ENCODE assay signal across 27 cellular contexts in genomic region chr11:7532395-7532794, GRCh38. TPM values are rescaled to one million over a fixed set of nuclear protein-coding genes. Genes with fewer than 3 reads are reported as not detected.
DNase-seq lines count a peak whose midpoint lies in the region; ATAC-seq, FAIRE-seq and TF ChIP-seq lines count a peak whose summit lies in the region.
"Had no signal": no experiment of that assay in that cellular context is flagged by ENCODE, and none has a peak within 500 bp of the region (broad histone marks: within the 10 kb centered on the region; RNA-seq: fewer than 3 reads in every experiment).

No MANE protein-coding gene starts in this region.

- DNase-seq in GM12891 (ENCODE audit: insufficient read length, low spot score) (no peak), coronary artery (ENCODE audit: low spot score) (peak; percentile 62), right lobe of liver (no peak), suprapubic skin (ENCODE audit: low spot score in 2 of 2) (no peak), H9 (no peak), NCI-H1105 (lab: John Stamatoyannopoulos, UW) (no peak), trophoblast cell (no peak)
- DNase-seq: CD4-positive, alpha-beta memory T cell; COR-L47; HFFc6; MM.1S; NCI-H1417; NCI-H1694; NCI-H69; PC-3; SJCRH30 had no signal

- no peak overlapping the region for H3K4me3 Mint-ChIP-seq in H9
- H3K4me3 Mint-ChIP-seq: CD4-positive, alpha-beta memory T cell; GM23338; HFFc6; IgD-negative memory B cell had no signal

- no peak overlapping the region for H3K56ac ChIP-seq in H9 (ENCODE audit: insufficient read length, low read depth, low read length)

- no peaks in the 10 kb centered on the region for H3K9me3 ChIP-seq in right lobe of liver
- H3K9me3 ChIP-seq in suprapubic skin = no peaks in the 10 kb centered on the region
- H3K9me3 ChIP-seq in H9 (ENCODE audit: control insufficient read depth, low read depth, low read length) = no peaks in the 10 kb centered on the region
- H3K9me3 ChIP-seq in trophoblast cell (ENCODE audit: insufficient read depth, low read depth, low read length) = no peaks in the 10 kb centered on the region
- H3K9me3 ChIP-seq: BLaER1 treated with 17β-estradiol and CSF1 and Interleukin-3, amounts not matched to agents 10 nM and 100 nM; HAP-1; SJCRH30 had no signal

- no peaks in the 10 kb centered on the region for H3K36me3 ChIP-seq in right lobe of liver
- no peaks in the 10 kb centered on the region for H3K36me3 ChIP-seq in suprapubic skin
- H3K36me3 ChIP-seq in trophoblast cell (ENCODE audit: control insufficient read depth in 1 of 2, insufficient read depth in 2 of 2, low read length in 2 of 2) = no peaks in the 10 kb centered on the region
- H3K36me3 ChIP-seq: HAP-1, SJCRH30 had no signal

- H3K23me2 ChIP-seq in H9 (ENCODE audit: insufficient read length, low read depth, low read length, poor library complexity, severe bottlenecking) = no peaks in the 10 kb centered on the region

- no peak overlapping the region for H3K27ac Mint-ChIP-seq in H9
- H3K27ac Mint-ChIP-seq: GM23338, HFFc6 had no signal

- FAIRE-seq in GM12891 (lab: Jason Lieb, UNC) = peak; percentile 65
- FAIRE-seq: A204.1, G401.6 had no signal

- H2AK5ac ChIP-seq in H9 (ENCODE audit: insufficient read length, low read length) (no peak overlapping the region), trophoblast cell (ENCODE audit: low read length) (no peak overlapping the region)

- H3K4me1 ChIP-seq in right lobe of liver (peaks cover 0 to 40% (median 15%) of the 10 kb centered on the region in 4 donors), suprapubic skin (peaks cover 33% of the 10 kb centered on the region), H9 (ENCODE audit: insufficient read depth, low read length) (no peaks in the 10 kb centered on the region), trophoblast cell (ENCODE audit: control insufficient read depth in 1 of 2, insufficient read depth in 2 of 2, low read length in 2 of 2) (peaks cover 0 to 5% of the 10 kb centered on the region in 2 experiments)
- H3K4me1 ChIP-seq: HAP-1, SJCRH30 had no signal

- TF ChIP-seq EP300 in suprapubic skin (IDR thresholded peaks at IDR 0.05) = no peak

- TF ChIP-seq POLR2A in GM12891 (IDR thresholded peaks at IDR 0.05; ENCODE audit: low read depth, low read length) (no peak), right lobe of liver (IDR thresholded peaks at IDR 0.05) (no peak), suprapubic skin (IDR thresholded peaks at IDR 0.05) (no peak)

- H3K4me2 ChIP-seq in H9 (ENCODE audit: insufficient read depth, insufficient read length, low read length) = no peak overlapping the region
- no peak overlapping the region for H3K4me2 ChIP-seq in trophoblast cell (ENCODE audit: low read length)
- H3K4me2 ChIP-seq: GM23338, KMS-11 had no signal

- H2BK12ac ChIP-seq in H9 (ENCODE audit: insufficient read length, low read depth, low read length) = no peak overlapping the region
- H2BK12ac ChIP-seq in trophoblast cell (ENCODE audit: low read length) = no peak overlapping the region

- H2AFZ ChIP-seq in H9 (ENCODE audit: low read length) = no peak overlapping the region
- no peak overlapping the region for H2AFZ ChIP-seq in trophoblast cell (ENCODE audit: insufficient read depth, low read length, poor library complexity)
- H2AFZ ChIP-seq: GM23338 had no signal

- H3K4me3 ChIP-seq in coronary artery = no peak overlapping the region
- H3K4me3 ChIP-seq in right lobe of liver = no peak overlapping the region
- no peak overlapping the region for H3K4me3 ChIP-seq in suprapubic skin
- H3K4me3 ChIP-seq in trophoblast cell (ENCODE audit: low read depth, low read length) = no peak overlapping the region
- H3K4me3 ChIP-seq: BLaER1 treated with 17β-estradiol and CSF1 and Interleukin-3, amounts not matched to agents 10 nM and 100 nM; GM23338; HAP-1; SJCRH30 had no signal

- H2BK20ac ChIP-seq in H9 (ENCODE audit: low read depth, low read length, poor library complexity, severe bottlenecking) = no peak overlapping the region

- TF ChIP-seq CTCF in coronary artery (IDR thresholded peaks at IDR 0.05) (no peak), right lobe of liver (IDR thresholded peaks at IDR 0.05) (no peak), suprapubic skin (IDR thresholded peaks at IDR 0.05) (no peak), H9 (conservative IDR thresholded peaks at IDR 0.05) (no peak)

- H2BK5ac ChIP-seq in H9 (ENCODE audit: insufficient read length, low read length) = no peak overlapping the region
- no peak overlapping the region for H2BK5ac ChIP-seq in trophoblast cell (ENCODE audit: low read depth, low read length, poor library complexity)

- H4K91ac ChIP-seq in H9 (ENCODE audit: insufficient read length, low read depth, low read length) = no peak overlapping the region
- H4K91ac ChIP-seq in trophoblast cell (ENCODE audit: low read depth, low read length) = no peak overlapping the region

- H4K8ac ChIP-seq in H9 (replicated peaks; ENCODE audit: insufficient read length, low read depth, low read length) (no peak overlapping the region), trophoblast cell (ENCODE audit: low read depth, low read length) (no peak overlapping the region)

- no peak overlapping the region for H3K23ac ChIP-seq in H9 (ENCODE audit: insufficient read length, low read depth, low read length)
- no peak overlapping the region for H3K23ac ChIP-seq in trophoblast cell (ENCODE audit: low read length)

- H3K27ac ChIP-seq in coronary artery = peak overlapping the region in 1 of 2 donors; percentile 1
- H3K27ac ChIP-seq in right lobe of liver = peak overlapping the region in 2 of 3 donors; percentile 7 to 22
- H3K27ac ChIP-seq in suprapubic skin = peak overlapping the region; percentile 48
- H3K27ac ChIP-seq in H9 (ENCODE audit: insufficient read length, low read depth, low read length) = no peak overlapping the region
- no peak overlapping the region for H3K27ac ChIP-seq in trophoblast cell (ENCODE audit: low read depth, low read length)
- H3K27ac ChIP-seq: BLaER1 treated with 17β-estradiol and CSF1 and Interleukin-3, amounts not matched to agents 10 nM and 100 nM; KMS-11; SJCRH30 had no signal

- no peak overlapping the region for H4K5ac ChIP-seq in H9 (ENCODE audit: insufficient read length, low read depth, low read length)

- WGBS in right lobe of liver (ENCODE audit: insufficient coverage, low coverage, low lambda C conversion rate, missing lambda C conversion rate) = 100% methylated on average over 1 of the region's 5 CpGs
- WGBS in suprapubic skin = 74% methylated on average over 5 of the region's 5 CpGs
- WGBS in H9 (ENCODE audit: extremely low coverage, insufficient read length, low lambda C conversion rate) = no CpG with 5 or more reads among the region's 5 CpGs
- no CpG with 5 or more reads among the region's 5 CpGs for WGBS in trophoblast cell (ENCODE audit: extremely low coverage, insufficient coverage, insufficient read length)

- H4K12ac ChIP-seq in trophoblast cell (ENCODE audit: low read depth, low read length) = no peak overlapping the region

- no peaks in the 10 kb centered on the region for H4K20me1 ChIP-seq in H9 (ENCODE audit: control insufficient read depth, insufficient read depth, insufficient read length)

- H3K79me2 ChIP-seq in H9 (ENCODE audit: insufficient read depth, low read length) (no peaks in the 10 kb centered on the region), trophoblast cell (ENCODE audit: control insufficient read depth, insufficient read depth, low read length, poor library complexity) (no peaks in the 10 kb centered on the region)

- peak; percentile 19 to 66 (median 45) for ATAC-seq in right lobe of liver
- ATAC-seq: GM23338, PC-3, Right ventricle myocardium inferior, SK-N-SH treated with all-trans-retinoic acid at 6 μM for 48 hours had no signal

- H3K9ac ChIP-seq in H9 (ENCODE audit: extremely low read depth, insufficient read length, low read length) = no peak overlapping the region
- H3K9ac ChIP-seq in trophoblast cell (ENCODE audit: low read length) = no peak overlapping the region
- H3K9ac ChIP-seq: BLaER1 treated with 17β-estradiol and CSF1 and Interleukin-3, amounts not matched to agents 10 nM and 100 nM; KMS-11 had no signal

- H3K27me3 ChIP-seq in right lobe of liver (no peaks in the 10 kb centered on the region), suprapubic skin (no peaks in the 10 kb centered on the region), H9 (ENCODE audit: insufficient read depth, low read length) (no peaks in the 10 kb centered on the region), trophoblast cell (ENCODE audit: insufficient read depth, low read length) (no peaks in the 10 kb centered on the region)
- H3K27me3 ChIP-seq: BLaER1 treated with 17β-estradiol and CSF1 and Interleukin-3, amounts not matched to agents 10 nM and 100 nM; SJCRH30 had no signal

- no peak overlapping the region for H2BK15ac ChIP-seq in H9 (ENCODE audit: low read depth, low read length)

- H3K18ac ChIP-seq in H9 (ENCODE audit: insufficient read length, low read depth, low read length) (no peak overlapping the region), trophoblast cell (ENCODE audit: low read length) (no peak overlapping the region)

- H3K4ac ChIP-seq in H9 (ENCODE audit: low read depth, low read length) (no peak overlapping the region), trophoblast cell (ENCODE audit: low read depth, low read length) (no peak overlapping the region)

- H3K79me1 ChIP-seq in H9 (ENCODE audit: insufficient read depth, low read depth, low read length, poor library complexity, severe bottlenecking) = no peaks in the 10 kb centered on the region
- H3K79me1 ChIP-seq in trophoblast cell (ENCODE audit: low read length) = no peaks in the 10 kb centered on the region

- no peaks in the 10 kb centered on the region; the same call in 1 of the 2 replicates for H3K27me3 Mint-ChIP-seq in H9 (ENCODE audit: low read depth)
- H3K27me3 Mint-ChIP-seq: IgD-negative memory B cell had no signal

- no peak overlapping the region; the same call in 1 of the 2 replicates for H3K14ac ChIP-seq in H9 (ENCODE audit: insufficient read depth, low read length)
- H3K14ac ChIP-seq in trophoblast cell (ENCODE audit: low read length) = no peak overlapping the region

- H2BK120ac ChIP-seq in H9 (ENCODE audit: low read depth, low read length, poor library complexity, severe bottlenecking) = no peak overlapping the region
- H2BK120ac ChIP-seq in trophoblast cell (ENCODE audit: insufficient read depth, low read length, poor library complexity) = no peak overlapping the region

- peaks cover 4 to 8% of the 10 kb centered on the region in 2 experiments; a peak in 3 of 4 replicates for H3K4me1 Mint-ChIP-seq in H9

- intact Hi-C loops in right lobe of liver (cut with DNase I) = no loop called here

- H3K36me3 Mint-ChIP-seq in H9 (ENCODE audit: insufficient read depth in 1 of 3, low read depth in 3 of 3) = no peaks in the 10 kb centered on the region
- H3K36me3 Mint-ChIP-seq: CD4-positive, alpha-beta memory T cell had no signal

- no peak overlapping the region for H3T11ph ChIP-seq in H9 (ENCODE audit: low read length)

- H3K9me3 Mint-ChIP-seq in H9 = no peaks in the 10 kb centered on the region
- H3K9me3 Mint-ChIP-seq: CD4-positive, alpha-beta memory T cell; GM23338; HFFc6; IgD-negative memory B cell had no signal

RNA-seq across cellular contexts. Expression of gene PPFIBP2, which starts 18.6 kb away (rescaled TPM):
- polyA plus RNA-seq in GM12891 (2012; ENCODE audit: low read depth, missing spikeins) = 32.9 TPM
- 10 to 100 TPM; 25.5 to 69.3 (median 46.6) TPM for total RNA-seq in right lobe of liver
- 100 to 1,000 TPM in 1 of 4 donors, 10 to 100 TPM in 3; 68.2 to 139 (median 76.2) TPM for total RNA-seq in suprapubic skin
- total RNA-seq in H9 (2021) = 4.3 and 8.3 TPM in 2 replicates
- polyA plus RNA-seq in trophoblast cell (2013) = 23.3 and 24.1 TPM in 2 replicates

RNA-seq across cellular contexts. Expression of gene OLFML1, which starts 47.1 kb away (rescaled TPM):
- 0.14 TPM for polyA plus RNA-seq in GM12891 (2012; ENCODE audit: low read depth, missing spikeins)
- total RNA-seq in right lobe of liver = 1 to 10 TPM; 2.2 to 5.5 (median 3.0) TPM
- total RNA-seq in suprapubic skin = 1 to 10 TPM; 1.2 to 5.3 (median 2.2) TPM
- not detected in 2 replicates for total RNA-seq in H9 (2021)
- 2.4 TPM in 2 replicates for polyA plus RNA-seq in trophoblast cell (2013)
- total RNA-seq: CD4-positive, alpha-beta memory T cell; Daoy; GM23338; PC-3; RPMI7951; SJCRH30 had no signal
- polyA plus RNA-seq: CD4-positive, alpha-beta memory T cell had no signal

Comparison
In these comparisons a context has a peak if more than half of its experiments do, and no peak if none do; other contexts are left out.
1. H3K27ac ChIP-seq: peak in right lobe of liver (2 of 3) and suprapubic skin (single experiment); none in H9 (single experiment) and trophoblast cell (single experiment).